8 cellular contexts compared by ENCODE assay signal in the genomic region with DNA sequence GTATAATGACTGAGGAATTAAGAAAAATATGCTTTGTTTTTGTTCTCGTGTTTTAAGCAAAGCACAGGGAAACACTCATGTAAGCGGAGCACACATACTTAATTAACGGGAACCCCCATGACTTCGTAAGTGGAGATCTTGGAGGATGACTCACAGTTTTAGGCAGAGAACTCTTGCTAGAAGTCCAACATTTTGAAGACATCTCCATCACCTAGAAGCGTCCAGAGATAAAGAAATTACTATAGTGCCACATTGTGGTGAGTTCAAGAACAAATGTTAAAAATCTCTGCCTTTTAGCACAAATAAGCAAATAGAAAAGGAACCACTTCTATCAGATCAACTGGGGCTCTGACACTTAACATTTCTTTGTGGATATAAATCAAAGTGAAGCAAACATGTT.
DNase-seq lines count a peak whose midpoint lies in the region; ATAC-seq, FAIRE-seq and TF ChIP-seq lines count a peak whose summit lies in the region.

No MANE protein-coding gene starts in this region.

- no peak for ATAC-seq in activated CD8-positive, alpha-beta memory T cell treated with anti-CD3 and anti-CD28 coated beads, Interleukin-2, amount 10 ng/mL, durations not matched to agents 7 days and 5 days
- ATAC-seq in effector memory CD8-positive, alpha-beta T cell (replicated peaks), result no peak

- H3K4me3 Mint-ChIP-seq in activated CD8-positive, alpha-beta memory T cell treated with anti-CD3 and anti-CD28 coated beads, Interleukin-2, amount 10 ng/mL, durations not matched to agents 7 days and 5 days, result no peak overlapping the region
- H3K4me3 Mint-ChIP-seq in effector memory CD8-positive, alpha-beta T cell, result no peak overlapping the region

- H3K27me3 Mint-ChIP-seq in activated CD8-positive, alpha-beta memory T cell treated with anti-CD3 and anti-CD28 coated beads, Interleukin-2, amount 10 ng/mL, durations not matched to agents 7 days and 5 days, result no peaks in the 10 kb centered on the region
- H3K27me3 Mint-ChIP-seq in effector memory CD8-positive, alpha-beta T cell, result peaks cover 14 to 23% of the 10 kb centered on the region in 2 donors

- no peaks in the 10 kb centered on the region for H3K36me3 Mint-ChIP-seq in activated CD8-positive, alpha-beta memory T cell treated with anti-CD3 and anti-CD28 coated beads, Interleukin-2, amount 10 ng/mL, durations not matched to agents 7 days and 5 days
- no peaks in the 10 kb centered on the region for H3K36me3 Mint-ChIP-seq in effector memory CD8-positive, alpha-beta T cell (ENCODE audit: insufficient read depth)

- H3K27me3 ChIP-seq in keratinocyte (ENCODE audit: control insufficient read depth, extremely low read depth, insufficient read depth, low read length), result no peaks in the 10 kb centered on the region

- H2AFZ ChIP-seq in keratinocyte (ENCODE audit: control insufficient read depth, low read length), result no peak overlapping the region

- no peak overlapping the region for H3K4me2 ChIP-seq in keratinocyte (ENCODE audit: control insufficient read depth, extremely low read depth, insufficient read depth, low read depth, low read length)

- no peaks in the 10 kb centered on the region for H3K9me1 ChIP-seq in keratinocyte (ENCODE audit: control insufficient read depth, extremely low read depth, insufficient read depth, low read length)

- no peak overlapping the region for H3K27ac ChIP-seq in keratinocyte (ENCODE audit: control insufficient read depth, insufficient read depth, low read length)

- H3K4me1 Mint-ChIP-seq in activated CD8-positive, alpha-beta memory T cell treated with anti-CD3 and anti-CD28 coated beads, Interleukin-2, amount 10 ng/mL, durations not matched to agents 7 days and 5 days, result no peaks in the 10 kb centered on the region
- H3K4me1 Mint-ChIP-seq in effector memory CD8-positive, alpha-beta T cell (ENCODE audit: low read depth in 2 of 2), result no peaks in the 10 kb centered on the region

- FAIRE-seq in D721Med (lab: Jason Lieb, UNC) (no peak), H54 (lab: Jason Lieb, UNC) (peak; percentile 48), keratinocyte (lab: Jason Lieb, UNC) (peak; percentile 26)

- no peaks in the 10 kb centered on the region for H3K79me2 ChIP-seq in keratinocyte (ENCODE audit: control insufficient read depth, insufficient read depth, low read length)

- H3K4me3 ChIP-seq in keratinocyte (ENCODE audit: control insufficient read depth in 2 of 3, extremely low read depth in 1 of 3, insufficient read depth in 2 of 3, low read depth in 1 of 3, low read length in 3 of 3), result no peak overlapping the region

- no peaks in the 10 kb centered on the region for H3K9me3 ChIP-seq in keratinocyte (ENCODE audit: control insufficient read depth, low read depth, low read length)

- H3K27ac Mint-ChIP-seq in activated CD8-positive, alpha-beta memory T cell treated with anti-CD3 and anti-CD28 coated beads, Interleukin-2, amount 10 ng/mL, durations not matched to agents 7 days and 5 days, result no peak overlapping the region
- no peak overlapping the region for H3K27ac Mint-ChIP-seq in effector memory CD8-positive, alpha-beta T cell

- no peaks in the 10 kb centered on the region for H4K20me1 ChIP-seq in keratinocyte (ENCODE audit: control insufficient read depth, extremely low read depth, insufficient read depth, low read length)

- TF ChIP-seq CTCF in D721Med (IDR thresholded peaks at IDR 0.05; ENCODE audit: insufficient read depth, missing control alignments) (peak; percentile 39), keratinocyte (optimal IDR thresholded peaks at IDR 0.05 in 1 of 3, IDR thresholded peaks at IDR 0.05 in 1 of 3, conservative IDR thresholded peaks at IDR 0.05 in 1 of 3; ENCODE audit: extremely low read depth in 1 of 3, insufficient read depth in 2 of 3, low read length in 3 of 3) (no peak)

- CTCF ChIA-PET in activated CD8-positive, alpha-beta memory T cell treated with anti-CD3 and anti-CD28 coated beads, Interleukin-2, amount 10 ng/mL, durations not matched to agents 7 days and 5 days (lab: Charles Lee), result no interaction called here

- no peak for TF ChIP-seq POLR2A in H54 (IDR thresholded peaks at IDR 0.05; ENCODE audit: low read depth, low read length)

- no peak overlapping the region for H3K9ac ChIP-seq in keratinocyte (ENCODE audit: control insufficient read depth, extremely low read depth, insufficient read depth, low read length)

- dilution Hi-C loops in keratinocyte (cut with MboI; ENCODE audit: extremely low pct_ligation_motif_present, low sequenced_read_pairs), result no loop called here

- no peak for DNase-seq in D721Med (ENCODE audit: insufficient read length, low spot score)
- peak; percentile 14 for DNase-seq in H54 (ENCODE audit: insufficient read length, low spot score)
- DNase-seq in RKO (ENCODE audit: low spot score), result peak; percentile 58
- DNase-seq in keratinocyte (ENCODE audit: low read depth, low spot score), result peak; percentile 17
- no peak for DNase-seq in activated CD8-positive, alpha-beta memory T cell treated with anti-CD3 and anti-CD28 coated beads, Interleukin-2, amount 10 ng/mL, durations not matched to agents 7 days and 5 days
- DNase-seq in activated CD4-positive, alpha-beta T cell treated with anti-CD3 and anti-CD28 coated beads for 48 hours, result no peak
- no peak for DNase-seq in NCI-H2107 treated with DMSO at 0.1 percent for 48 hours (lab: John Stamatoyannopoulos, UW; ENCODE audit: unreplicated experiment)
- DNase-seq in effector memory CD8-positive, alpha-beta T cell, result no peak

- no peaks in the 10 kb centered on the region for H3K9me3 Mint-ChIP-seq in activated CD8-positive, alpha-beta memory T cell treated with anti-CD3 and anti-CD28 coated beads, Interleukin-2, amount 10 ng/mL, durations not matched to agents 7 days and 5 days (ENCODE audit: low read depth)
- no peaks in the 10 kb centered on the region for H3K9me3 Mint-ChIP-seq in effector memory CD8-positive, alpha-beta T cell

- no peaks in the 10 kb centered on the region for H3K4me1 ChIP-seq in keratinocyte (ENCODE audit: control insufficient read depth, extremely low read depth, insufficient read depth, low read length)

- no peaks in the 10 kb centered on the region for H3K36me3 ChIP-seq in keratinocyte (ENCODE audit: control insufficient read depth in 2 of 2, extremely low read depth in 1 of 2, insufficient read depth in 2 of 2, low read length in 2 of 2)

Comparison
In these comparisons a context has a peak if more than half of its experiments do, and no peak if none do; other contexts are left out.
1. DNase-seq: peak in H54 (single experiment), RKO (single experiment) and keratinocyte (single experiment); none in D721Med (single experiment), activated CD8-positive, alpha-beta memory T cell treated with anti-CD3 and anti-CD28 coated beads, Interleukin-2, amount 10 ng/mL, durations not matched to agents 7 days and 5 days (single experiment), activated CD4-positive, alpha-beta T cell treated with anti-CD3 and anti-CD28 coated beads for 48 hours (single experiment), NCI-H2107 treated with DMSO at 0.1 percent for 48 hours (single experiment) and effector memory CD8-positive, alpha-beta T cell (0 of 3).